In the genomic region with DNA sequence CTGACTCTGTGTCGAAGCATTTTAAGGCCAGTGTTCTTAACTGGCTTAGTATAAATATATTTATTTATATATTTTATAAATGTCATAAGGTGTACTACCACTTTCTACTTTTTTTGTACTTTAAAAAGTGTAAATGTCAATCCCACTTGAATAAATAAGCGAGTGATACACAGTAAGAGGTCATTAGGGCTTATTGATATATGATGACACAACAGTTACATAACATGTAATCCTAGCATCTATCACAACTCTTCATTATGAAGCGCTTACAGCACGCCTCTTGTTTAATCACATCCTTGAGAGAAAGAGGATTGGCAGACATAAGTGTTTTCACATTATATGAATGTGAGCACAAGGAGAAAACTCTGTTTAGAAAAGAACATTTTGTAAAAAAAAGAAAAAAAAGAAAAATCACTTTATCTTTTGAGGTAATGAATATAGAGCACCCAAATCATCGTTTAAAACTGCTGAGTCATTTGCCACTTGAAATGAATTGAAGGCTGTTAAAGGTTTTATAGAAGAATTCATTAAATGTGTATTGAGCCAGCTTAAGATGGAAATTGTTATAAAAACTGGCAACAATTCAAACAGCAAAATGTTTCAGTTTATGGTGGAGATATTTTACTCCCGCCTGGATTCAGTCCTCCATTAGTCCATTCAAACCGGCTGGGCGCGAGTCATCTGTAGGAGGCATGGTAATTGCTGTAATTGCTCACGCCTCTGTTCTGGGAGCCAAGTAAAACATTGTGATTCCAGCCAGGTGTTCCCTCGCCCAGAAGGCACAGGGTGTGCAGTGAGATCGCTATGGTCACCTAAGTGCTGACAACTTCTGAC, we compare ENCODE assay signal across 15 cellular contexts.
DNase-seq lines count a peak whose midpoint lies in the region; ATAC-seq and TF ChIP-seq lines count a peak whose summit lies in the region.
"Had no signal": no experiment of that assay in that cellular context is flagged by ENCODE, and none has a peak within 500 bp of the region (broad histone marks: within the 10 kb centered on the region; RNA-seq: fewer than 3 reads in every experiment).

No MANE protein-coding gene starts in this region.

- no peaks in the 10 kb centered on the region for H3K27me3 Mint-ChIP-seq in endodermal cell (ENCODE audit: insufficient read depth)
- H3K27me3 Mint-ChIP-seq in activated T-helper 1 cell treated with anti-CD3 and anti-CD28 coated beads, Interleukin-12 subunit alpha, Interleukin-12 subunit beta, Interleukin-2, Interleukin-4 antibody, amounts not matched to agents 30 ng/mL and 10 ng/mL and 1 ng/mL, durations not matched to agents 14 hours and 24 hours and 36 hours (ENCODE audit: insufficient read depth): peaks cover 6% of the 10 kb centered on the region

- H3K36me3 Mint-ChIP-seq in endodermal cell (ENCODE audit: low read depth): no peaks in the 10 kb centered on the region
- no peaks in the 10 kb centered on the region for H3K36me3 Mint-ChIP-seq in activated T-helper 1 cell treated with anti-CD3 and anti-CD28 coated beads, Interleukin-12 subunit alpha, Interleukin-12 subunit beta, Interleukin-2, Interleukin-4 antibody, amounts not matched to agents 30 ng/mL and 10 ng/mL and 1 ng/mL, durations not matched to agents 14 hours and 24 hours and 36 hours (ENCODE audit: low read depth)
- H3K36me3 Mint-ChIP-seq: activated naive CD4-positive, alpha-beta T cell treated with anti-CD3 and anti-CD28 coated beads, Interleukin-2, amount 50 U/mL, for 24 hours had no signal

- 90 to 93% methylated on average over 2 to 10 of the region's 12 CpGs for WGBS in endodermal cell (ENCODE audit: insufficient coverage in 1 of 2, insufficient read length in 1 of 2), 2 experiments

- H3K36me3 ChIP-seq in colonic mucosa (no peaks in the 10 kb centered on the region), gastrocnemius medialis (no peaks in the 10 kb centered on the region), endodermal cell (ENCODE audit: control insufficient read depth, insufficient read depth, low read length) (no peaks in the 10 kb centered on the region)

- no peak overlapping the region for H3K27ac Mint-ChIP-seq in endodermal cell
- no peak overlapping the region for H3K27ac Mint-ChIP-seq in activated T-helper 1 cell treated with anti-CD3 and anti-CD28 coated beads, Interleukin-12 subunit alpha, Interleukin-12 subunit beta, Interleukin-2, Interleukin-4 antibody, amounts not matched to agents 30 ng/mL and 10 ng/mL and 1 ng/mL, durations not matched to agents 14 hours and 24 hours and 36 hours
- H3K27ac Mint-ChIP-seq: activated naive CD4-positive, alpha-beta T cell treated with anti-CD3 and anti-CD28 coated beads, Interleukin-2, amount 50 U/mL, for 24 hours had no signal

- intact Hi-C loops in colonic mucosa (cut with DNase I) (no loop called here), gastrocnemius medialis (cut with DNase I; ENCODE audit: low total_unique reads) (no loop called here)
- intact Hi-C loops in activated T-helper 1 cell treated with anti-CD3 and anti-CD28 coated beads, Interleukin-12 subunit alpha, Interleukin-12 subunit beta, Interleukin-2, Interleukin-4 antibody, amounts not matched to agents 30 ng/mL and 10 ng/mL and 1 ng/mL, durations not matched to agents 14 hours and 24 hours and 36 hours (cut with micrococcal nuclease): no loop called here

- no peak overlapping the region for H3K4me3 Mint-ChIP-seq in endodermal cell
- no peak overlapping the region for H3K4me3 Mint-ChIP-seq in activated T-helper 1 cell treated with anti-CD3 and anti-CD28 coated beads, Interleukin-12 subunit alpha, Interleukin-12 subunit beta, Interleukin-2, Interleukin-4 antibody, amounts not matched to agents 30 ng/mL and 10 ng/mL and 1 ng/mL, durations not matched to agents 14 hours and 24 hours and 36 hours
- H3K4me3 Mint-ChIP-seq: activated naive CD4-positive, alpha-beta T cell treated with anti-CD3 and anti-CD28 coated beads, Interleukin-2, amount 50 U/mL, for 24 hours; neural crest cell had no signal

- no peaks in the 10 kb centered on the region for H3K9me3 Mint-ChIP-seq in endodermal cell
- H3K9me3 Mint-ChIP-seq in activated T-helper 1 cell treated with anti-CD3 and anti-CD28 coated beads, Interleukin-12 subunit alpha, Interleukin-12 subunit beta, Interleukin-2, Interleukin-4 antibody, amounts not matched to agents 30 ng/mL and 10 ng/mL and 1 ng/mL, durations not matched to agents 14 hours and 24 hours and 36 hours: no peaks in the 10 kb centered on the region
- H3K9me3 Mint-ChIP-seq: activated naive CD4-positive, alpha-beta T cell treated with anti-CD3 and anti-CD28 coated beads, Interleukin-2, amount 50 U/mL, for 24 hours had no signal

- ATAC-seq in gastrocnemius medialis (no peak), GM18502 (IDR thresholded peaks at IDR 0.05; ENCODE audit: poor library complexity, unreplicated experiment) (no peak)

- no peaks in the 10 kb centered on the region for H3K27me3 ChIP-seq in colonic mucosa
- H3K27me3 ChIP-seq in gastrocnemius medialis: no peaks in the 10 kb centered on the region
- H3K27me3 ChIP-seq in endodermal cell (ENCODE audit: control insufficient read depth, insufficient read depth, low read length, poor library complexity, severe bottlenecking): no peaks in the 10 kb centered on the region

- H3K9me3 ChIP-seq in colonic mucosa (no peaks in the 10 kb centered on the region), gastrocnemius medialis (no peaks in the 10 kb centered on the region), endodermal cell (ENCODE audit: control insufficient read depth, low read length) (no peaks in the 10 kb centered on the region)
- H3K9me3 ChIP-seq: Caco-2 had no signal

- H3K4me1 ChIP-seq in colonic mucosa (no peaks in the 10 kb centered on the region), gastrocnemius medialis (peaks cover 0 to 13% of the 10 kb centered on the region in 2 donors), endodermal cell (ENCODE audit: control insufficient read depth, insufficient read depth, low read length) (no peaks in the 10 kb centered on the region)

- H3K9ac ChIP-seq in colonic mucosa (ENCODE audit: low read depth in 2 of 2, low read length in 2 of 2): no peak overlapping the region
- H3K9ac ChIP-seq in endodermal cell (ENCODE audit: extremely low read depth, low read length, poor library complexity, severe bottlenecking): no peak overlapping the region

- in situ Hi-C loops in gastrocnemius medialis (cut with MboI; ENCODE audit: low sequenced_read_pairs in 4 of 4): no loop called here

- TF ChIP-seq CTCF in colonic mucosa (IDR thresholded peaks at IDR 0.05) (no peak), gastrocnemius medialis (IDR thresholded peaks at IDR 0.05 in 4 of 5, conservative IDR thresholded peaks at IDR 0.05 in 1 of 5) (no peak), endodermal cell (conservative IDR thresholded peaks at IDR 0.05) (no peak)

- peaks cover 18% of the 10 kb centered on the region for H3K4me1 Mint-ChIP-seq in endodermal cell
- H3K4me1 Mint-ChIP-seq in activated T-helper 1 cell treated with anti-CD3 and anti-CD28 coated beads, Interleukin-12 subunit alpha, Interleukin-12 subunit beta, Interleukin-2, Interleukin-4 antibody, amounts not matched to agents 30 ng/mL and 10 ng/mL and 1 ng/mL, durations not matched to agents 14 hours and 24 hours and 36 hours (ENCODE audit: low read depth): no peaks in the 10 kb centered on the region
- H3K4me1 Mint-ChIP-seq: activated naive CD4-positive, alpha-beta T cell treated with anti-CD3 and anti-CD28 coated beads, Interleukin-2, amount 50 U/mL, for 24 hours had no signal

- peak; percentile 19 for DNase-seq in LoVo (ENCODE audit: low spot score)
- peak; percentile 54 for DNase-seq in NCI-H2196 treated with DMSO at 0.1 percent for 48 hours (lab: John Stamatoyannopoulos, UW; ENCODE audit: unreplicated experiment)
- DNase-seq in colonic mucosa: peak; percentile 72
- DNase-seq in gastrocnemius medialis: peak in 1 of 2 donors; percentile 54
- DNase-seq in endodermal cell: no peak
- no peak for DNase-seq in foreskin melanocyte
- no peak for DNase-seq in activated T-helper 1 cell treated with anti-CD3 and anti-CD28 coated beads, Interleukin-12 subunit alpha, Interleukin-12 subunit beta, Interleukin-2, Interleukin-4 antibody, amounts not matched to agents 30 ng/mL and 10 ng/mL and 1 ng/mL, durations not matched to agents 14 hours and 24 hours and 36 hours (ENCODE audit: low spot score)
- DNase-seq: activated CD4-positive, alpha-beta T cell treated with anti-CD3 and anti-CD28 coated beads for 4 hours; Caco-2; kidney glomerular epithelial cell; stimulated activated CD4-positive, alpha-beta T cell treated with anti-CD3 and anti-CD28 coated beads, Interleukin-15, amount 100 ng/mL, for 24 hours; SW 1271 had no signal

- TF ChIP-seq POLR2A in gastrocnemius medialis (IDR thresholded peaks at IDR 0.05): no peak

- H3K4me3 ChIP-seq in colonic mucosa: no peak overlapping the region
- H3K4me3 ChIP-seq in gastrocnemius medialis: no peak overlapping the region
- no peak overlapping the region for H3K4me3 ChIP-seq in endodermal cell (ENCODE audit: low read length)

- no peak overlapping the region for H3K27ac ChIP-seq in colonic mucosa
- peak overlapping the region in 3 of 4 donors; percentile 49 to 81 (median 50) for H3K27ac ChIP-seq in gastrocnemius medialis
- no peak overlapping the region for H3K27ac ChIP-seq in endodermal cell (ENCODE audit: low read depth, low read length)

Comparison
In these comparisons a context has a peak if more than half of its experiments do, and no peak if none do; other contexts are left out.
1. DNase-seq: peak in LoVo (single experiment), NCI-H2196 treated with DMSO at 0.1 percent for 48 hours (single experiment) and colonic mucosa (single experiment); none in endodermal cell (single experiment), foreskin melanocyte (single experiment) and activated T-helper 1 cell treated with anti-CD3 and anti-CD28 coated beads, Interleukin-12 subunit alpha, Interleukin-12 subunit beta, Interleukin-2, Interleukin-4 antibody, amounts not matched to agents 30 ng/mL and 10 ng/mL and 1 ng/mL, durations not matched to agents 14 hours and 24 hours and 36 hours (single experiment).
2. H3K27ac ChIP-seq: peak in gastrocnemius medialis (3 of 4); none in colonic mucosa (single experiment) and endodermal cell (single experiment).